Comparison of ENCODE assay signal across 25 cellular contexts in the genomic region with DNA sequence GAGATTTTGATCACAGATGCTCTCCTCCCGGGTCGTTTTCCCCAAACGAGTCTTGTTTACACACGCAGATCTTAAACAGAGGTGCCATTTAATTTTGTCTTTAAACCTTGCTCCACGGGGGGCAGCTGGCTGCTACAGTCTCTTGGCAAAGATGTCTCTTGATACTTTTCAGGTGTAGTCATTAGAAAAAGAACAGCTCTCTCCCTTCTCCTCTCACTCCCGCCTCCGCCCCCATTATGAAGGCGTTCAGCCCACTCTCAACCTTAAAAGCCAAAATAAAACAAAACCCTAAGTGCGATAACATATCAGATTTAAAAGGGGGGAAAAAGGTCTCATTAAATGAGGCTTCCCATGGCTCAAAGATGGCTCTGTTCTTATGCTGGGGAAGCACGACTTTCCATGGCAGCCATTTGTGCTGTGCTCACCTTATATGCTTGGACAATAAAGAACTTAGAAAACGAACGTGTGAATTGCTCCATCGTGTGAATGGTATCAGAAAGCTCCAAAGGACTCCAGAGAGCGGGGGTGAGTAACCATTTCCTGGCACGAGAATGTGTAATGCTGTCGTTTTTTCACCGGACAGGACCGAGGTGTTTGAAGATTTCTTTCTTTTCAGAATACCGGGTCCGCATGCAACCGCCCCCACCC. TPM values are rescaled to one million over a fixed set of nuclear protein-coding genes. Genes with fewer than 3 reads are reported as not detected.
A peak's percentile ranks its signal among the peaks of the same experiment; 100 is the strongest.
DNase-seq lines count a peak whose midpoint lies in the region; ATAC-seq and TF ChIP-seq lines count a peak whose summit lies in the region.
"Had no signal": no experiment of that assay in that cellular context is flagged by ENCODE, and none has a peak within 500 bp of the region (broad histone marks: within the 10 kb centered on the region; RNA-seq: fewer than 3 reads in every experiment).

No MANE protein-coding gene starts in this region.

- H3K36me3 Mint-ChIP-seq in stimulated activated naive B cell treated with anti-CD40 and anti-IgM and Interleukin-4, amounts not matched to agents 10 μg/mL and 1 μg/mL and 100 μg/mL, for 72 hours: peaks cover 0 to 1% of the 10 kb centered on the region in 2 donors
- H3K36me3 Mint-ChIP-seq: CD14-positive monocyte; IgD-negative memory B cell; stimulated activated memory B cell treated with anti-CD40 and anti-IgM and Interleukin-4, amounts not matched to agents 10 μg/mL and 1 μg/mL and 100 μg/mL, for 72 hours had no signal

- no peak overlapping the region for H3K27ac Mint-ChIP-seq in stimulated activated naive B cell treated with anti-CD40 and anti-IgM and Interleukin-4, amounts not matched to agents 10 μg/mL and 1 μg/mL and 100 μg/mL, for 72 hours
- H3K27ac Mint-ChIP-seq: CD14-positive monocyte; HFFc6; IgD-negative memory B cell; stimulated activated memory B cell treated with anti-CD40 and anti-IgM and Interleukin-4, amounts not matched to agents 10 μg/mL and 1 μg/mL and 100 μg/mL, for 72 hours; T-helper 2 cell treated with Interferon-gamma antibody and Interleukin-4, amounts not matched to agents 5 μg/mL and 100 μg/mL, for 36 hours had no signal

- peaks cover 0 to 6% of the 10 kb centered on the region in 2 donors for H3K4me1 Mint-ChIP-seq in stimulated activated naive B cell treated with anti-CD40 and anti-IgM and Interleukin-4, amounts not matched to agents 10 μg/mL and 1 μg/mL and 100 μg/mL, for 72 hours
- H3K4me1 Mint-ChIP-seq: CD14-positive monocyte had no signal

- H3K27me3 Mint-ChIP-seq in stimulated activated naive B cell treated with anti-CD40 and anti-IgM and Interleukin-4, amounts not matched to agents 10 μg/mL and 1 μg/mL and 100 μg/mL, for 72 hours: no peaks in the 10 kb centered on the region

- H3K9me3 Mint-ChIP-seq in stimulated activated naive B cell treated with anti-CD40 and anti-IgM and Interleukin-4, amounts not matched to agents 10 μg/mL and 1 μg/mL and 100 μg/mL, for 72 hours: no peaks in the 10 kb centered on the region
- H3K9me3 Mint-ChIP-seq: CD14-positive monocyte; HFFc6; IgD-negative memory B cell; stimulated activated memory B cell treated with anti-CD40 and anti-IgM and Interleukin-4, amounts not matched to agents 10 μg/mL and 1 μg/mL and 100 μg/mL, for 72 hours; T-helper 2 cell treated with Interferon-gamma antibody and Interleukin-4, amounts not matched to agents 5 μg/mL and 100 μg/mL, for 36 hours had no signal

- peak; percentile 16 for DNase-seq in NCI-H187 treated with DMSO at 0.1 percent for 48 hours (lab: John Stamatoyannopoulos, UW)
- no peak for DNase-seq in NCI-H187 (lab: John Stamatoyannopoulos, UW)
- DNase-seq in astrocyte of the cerebellum (ENCODE audit: low read depth): peak; percentile 16
- peak; percentile 36 for DNase-seq in fibroblast of mammary gland (ENCODE audit: low read depth)
- DNase-seq in stimulated activated naive B cell treated with anti-CD40 and anti-IgM and Interleukin-4, amounts not matched to agents 10 μg/mL and 1 μg/mL and 100 μg/mL, for 72 hours: no peak
- no peak for DNase-seq in activated CD4-positive, alpha-beta T cell treated with anti-CD3 and anti-CD28 coated beads for 48 hours
- DNase-seq: activated CD4-positive, alpha-beta T cell treated with anti-CD3 and anti-CD28 coated beads for 1 hour; activated gamma-delta T cell; DMS153; effector CD8-positive, alpha-beta T cell; HFFc6; left lung; MV-4-11; NCI-H510A treated with DMSO at 0.1 percent for 48 hours; ovary; SJCRH30; upper lobe of right lung had no signal

- no peak for ATAC-seq in HG03025 (IDR thresholded peaks at IDR 0.05; ENCODE audit: low FRiP score, unreplicated experiment)
- no peak for ATAC-seq in stimulated activated naive B cell treated with anti-CD40 and anti-IgM and Interleukin-4, amounts not matched to agents 10 μg/mL and 1 μg/mL and 100 μg/mL, for 72 hours (replicated peaks)
- ATAC-seq: A549; left lung; stimulated activated memory B cell treated with anti-CD40 and anti-IgM and Interleukin-4, amounts not matched to agents 10 μg/mL and 1 μg/mL and 100 μg/mL, for 72 hours; upper lobe of right lung had no signal

- H3K4me3 Mint-ChIP-seq in stimulated activated naive B cell treated with anti-CD40 and anti-IgM and Interleukin-4, amounts not matched to agents 10 μg/mL and 1 μg/mL and 100 μg/mL, for 72 hours: no peak overlapping the region
- H3K4me3 Mint-ChIP-seq: CD14-positive monocyte; HFFc6; IgD-negative memory B cell; stimulated activated memory B cell treated with anti-CD40 and anti-IgM and Interleukin-4, amounts not matched to agents 10 μg/mL and 1 μg/mL and 100 μg/mL, for 72 hours; T-helper 2 cell treated with Interferon-gamma antibody and Interleukin-4, amounts not matched to agents 5 μg/mL and 100 μg/mL, for 36 hours had no signal

- in situ Hi-C loops in astrocyte of the cerebellum (cut with HindIII; ENCODE audit: low sequenced_read_pairs): no loop called here

- no peak for TF ChIP-seq CTCF in astrocyte of the cerebellum (IDR thresholded peaks at IDR 0.05; ENCODE audit: low read depth, low read length, missing control alignments)
- TF ChIP-seq CTCF in fibroblast of mammary gland (conservative IDR thresholded peaks at IDR 0.05; ENCODE audit: control insufficient read depth, insufficient read depth, low read depth, low read length): no peak

- H3K4me3 ChIP-seq in astrocyte of the cerebellum (ENCODE audit: low read depth, low read length): no peak overlapping the region
- no peak overlapping the region for H3K4me3 ChIP-seq in fibroblast of mammary gland (ENCODE audit: control insufficient read depth, low read depth, low read length)
- H3K4me3 ChIP-seq: A549, left lung, ovary, SJCRH30, upper lobe of right lung had no signal

- H3K27ac ChIP-seq in temporal lobe (ENCODE audit: low read depth, low read length): peak overlapping the region; percentile 99
- H3K27ac ChIP-seq: A549, left lung, ovary, SJCRH30, upper lobe of right lung had no signal

RNA-seq across cellular contexts. Expression of a gene that starts 26.5 kb away (rescaled TPM):
- total RNA-seq in temporal lobe: 37.9 TPM
- total RNA-seq: OCI-LY7 had no signal

Comparison
In these comparisons a context has a peak if more than half of its experiments do, and no peak if none do; other contexts are left out.
1. DNase-seq: peak in NCI-H187 treated with DMSO at 0.1 percent for 48 hours (single experiment), astrocyte of the cerebellum (single experiment) and fibroblast of mammary gland (single experiment); none in NCI-H187 (0 of 2), stimulated activated naive B cell treated with anti-CD40 and anti-IgM and Interleukin-4, amounts not matched to agents 10 μg/mL and 1 μg/mL and 100 μg/mL, for 72 hours (single experiment) and activated CD4-positive, alpha-beta T cell treated with anti-CD3 and anti-CD28 coated beads for 48 hours (single experiment).